ENCODE assay signal across 10 cellular contexts in genomic region chr1:37792943-37793686, GRCh38. TPM values are rescaled to one million over a fixed set of nuclear protein-coding genes. Genes with fewer than 3 reads are reported as not detected.
DNase-seq lines count a peak whose midpoint lies in the region; ATAC-seq, FAIRE-seq and TF ChIP-seq lines count a peak whose summit lies in the region.
"Had no signal": no experiment of that assay in that cellular context is flagged by ENCODE, and none has a peak within 500 bp of the region (broad histone marks: within the 10 kb centered on the region; RNA-seq: fewer than 3 reads in every experiment).

No MANE protein-coding gene starts in this region.

- DNase-seq in Caco-2 (no peak), Karpas-422 (no peak), dorsolateral prefrontal cortex (peak in 1 of 10 donors; percentile 11), pancreas (peak in 2 of 6 donors; percentile 60 to 72), dedifferentiated amniotic fluid mesenchymal stem cell (ENCODE audit: extremely low spot score) (no peak)
- DNase-seq: effector CD8-positive, alpha-beta T cell had no signal

- BruUV-seq in Caco-2 (replicated peaks; lab: Mats Ljungman, UMichigan) = no TSS peak

- no peaks in the 10 kb centered on the region for H3K9me3 Mint-ChIP-seq in Caco-2 (ENCODE audit: unreplicated experiment)

- CTCF ChIA-PET in Caco-2 (lab: Charles Lee) = no interaction called here

- POLR2A ChIA-PET in Caco-2 (lab: Charles Lee) = no interaction called here

- peak overlapping the region; percentile 78 for H3K4me3 Mint-ChIP-seq in Caco-2 (ENCODE audit: unreplicated experiment)

- 34 to 36% methylated on average over 34 to 36 of the region's 36 CpGs for WGBS in pancreas, 2 donors

- H3K9me3 ChIP-seq in Caco-2 (no peaks in the 10 kb centered on the region), Karpas-422 (ENCODE audit: low read length) (no peaks in the 10 kb centered on the region), pancreas (no peaks in the 10 kb centered on the region)

- H3K4me3 ChIP-seq in Caco-2 (ENCODE audit: low read depth, low read length) = peak overlapping the region; percentile 71
- peak overlapping the region; percentile 49; the same call in 1 of the 2 replicates for H3K4me3 ChIP-seq in Karpas-422 (ENCODE audit: low read length)
- peak overlapping the region; percentile 38 to 79 (median 65) for H3K4me3 ChIP-seq in dorsolateral prefrontal cortex
- H3K4me3 ChIP-seq in pancreas = peak overlapping the region; percentile 37 to 62 (median 51)

- H3K27me3 ChIP-seq in Caco-2 (replicated peaks; ENCODE audit: control insufficient read depth, insufficient read depth, low read length) = no peaks in the 10 kb centered on the region
- no peaks in the 10 kb centered on the region for H3K27me3 ChIP-seq in Karpas-422 (ENCODE audit: low read length)
- H3K27me3 ChIP-seq in dorsolateral prefrontal cortex = no peaks in the 10 kb centered on the region
- peaks cover 0 to 3% (median 0%) of the 10 kb centered on the region in 4 donors for H3K27me3 ChIP-seq in pancreas

- H3K27me3 Mint-ChIP-seq in Caco-2 (ENCODE audit: insufficient read depth, unreplicated experiment) = no peaks in the 10 kb centered on the region

- peak overlapping the region; percentile 98 for H3K9ac ChIP-seq in Karpas-422 (ENCODE audit: low read length)

- H3K4me1 Mint-ChIP-seq in Caco-2 (ENCODE audit: low read depth, unreplicated experiment) = no peaks in the 10 kb centered on the region

- H2AFZ ChIP-seq in Karpas-422 (ENCODE audit: low read length) = peak overlapping the region; percentile 56; the same call in 1 of the 2 replicates

- H3K9me2 ChIP-seq in Karpas-422 (replicated peaks; ENCODE audit: insufficient read depth, low read length) = no peaks in the 10 kb centered on the region

- peaks cover 23% of the 10 kb centered on the region for H3K79me2 ChIP-seq in Karpas-422 (ENCODE audit: low read length)

- peak overlapping the region; percentile 99 for H3K4me2 ChIP-seq in Karpas-422 (ENCODE audit: low read depth, low read length, poor library complexity, severe bottlenecking)

- peaks cover 6% of the 10 kb centered on the region; the same call in 1 of the 2 replicates for H4K20me1 ChIP-seq in Karpas-422 (ENCODE audit: insufficient read depth, low read depth, low read length)

- H3K36me3 ChIP-seq in Caco-2 (ENCODE audit: control insufficient read depth, insufficient read depth, low read length) (no peaks in the 10 kb centered on the region), Karpas-422 (ENCODE audit: insufficient read depth, low read length) (peaks cover 15% of the 10 kb centered on the region), pancreas (no peaks in the 10 kb centered on the region)

- no peak overlapping the region for H3K27ac Mint-ChIP-seq in Caco-2 (ENCODE audit: unreplicated experiment)

- H3K4me1 ChIP-seq in Caco-2 = no peaks in the 10 kb centered on the region; the same call in 1 of the 2 replicates
- peaks cover 19% of the 10 kb centered on the region for H3K4me1 ChIP-seq in Karpas-422 (ENCODE audit: low read length)
- H3K4me1 ChIP-seq in pancreas = peaks cover 0 to 5% (median 0%) of the 10 kb centered on the region in 3 donors

- TF ChIP-seq CTCF in Caco-2 (IDR thresholded peaks at IDR 0.05; ENCODE audit: insufficient read depth in 1 of 2, low read depth in 1 of 2, low read length in 1 of 2, severe bottlenecking in 1 of 2, unreplicated experiment in 1 of 2) (no peak), dorsolateral prefrontal cortex (IDR thresholded peaks at IDR 0.05 in 54 of 56, conservative IDR thresholded peaks at IDR 0.05 in 2 of 56; ENCODE audit: low read depth in 1 of 56, partially characterized antibody in 56 of 56) (no peak), pancreas (IDR thresholded peaks at IDR 0.05) (no peak)

- peaks cover 10% of the 10 kb centered on the region for H3K36me3 Mint-ChIP-seq in Caco-2 (ENCODE audit: insufficient read depth, unreplicated experiment)

- no peak for FAIRE-seq in pancreas (lab: Jason Lieb, UNC)

- peak in 2 of 4 donors; percentile 7 to 10 for ATAC-seq in pancreas
- no peak for ATAC-seq in HG03439 (IDR thresholded peaks at IDR 0.05; ENCODE audit: unreplicated experiment)
- no peak for ATAC-seq in HG03354 (IDR thresholded peaks at IDR 0.05; ENCODE audit: poor library complexity, severe bottlenecking, unreplicated experiment)
- no peak for ATAC-seq in GM18498 (IDR thresholded peaks at IDR 0.05; ENCODE audit: unreplicated experiment)

- H3K27ac ChIP-seq in Karpas-422 (ENCODE audit: low read length) (no peak overlapping the region), dorsolateral prefrontal cortex (peak overlapping the region in 40 of 59 donors; percentile 1 to 84 (median 70)), pancreas (no peak overlapping the region)

- intact Hi-C loops in Caco-2 (cut with micrococcal nuclease; ENCODE audit: unreplicated experiment) (no loop called here), dorsolateral prefrontal cortex (cut with DNase I) (no loop called here), pancreas (cut with DNase I) (no loop called here)

RNA-seq across cellular contexts. Expression of gene MANEAL, which starts 0.5 kb away (rescaled TPM):
- total RNA-seq in Caco-2 (2022) = 24.8 and 25.9 TPM in 2 replicates
- 27.8 and 31.6 TPM in 2 replicates for total RNA-seq in Karpas-422 (2014; rRNA removed; shearing (Covaris generic); ENCODE audit: low replicate concordance)
- 10 to 100 TPM; 10.6 to 32.4 (median 23.2) TPM for total RNA-seq in dorsolateral prefrontal cortex
- 1 to 10 TPM; 4.4 to 8.2 (median 6.7) TPM for total RNA-seq in pancreas
- polyA plus RNA-seq in pancreas = 10 to 100 TPM in 1 of 2 donors, 1 to 10 TPM in 1; 4.3 to 10.3 TPM

RNA-seq across cellular contexts. Expression of gene C1orf122, which starts 14.5 kb away (rescaled TPM):
- total RNA-seq in Caco-2 (2022) (37.7 and 41.0 TPM in 2 replicates), dorsolateral prefrontal cortex (100 to 1,000 TPM in 3 of 120 experiments, 10 to 100 TPM in 117; 49.0 to 111 (median 68.1) TPM), pancreas (10 to 100 TPM; 18.2 to 26.9 (median 23.1) TPM)
- total RNA-seq in Karpas-422 (2014; rRNA removed; shearing (Covaris generic); ENCODE audit: low replicate concordance) = 26.2 and 56.2 TPM in 2 replicates
- polyA plus RNA-seq in pancreas = 10 to 100 TPM; 33.1 to 46.1 TPM

RNA-seq across cellular contexts. Expression of gene YRDC, which starts 14.9 kb away (rescaled TPM):
- total RNA-seq in Caco-2 (2022) = 10.3 and 10.7 TPM in 2 replicates
- total RNA-seq in Karpas-422 (2014; rRNA removed; shearing (Covaris generic); ENCODE audit: low replicate concordance) = 17.6 and 21.8 TPM in 2 replicates
- total RNA-seq in dorsolateral prefrontal cortex = 10 to 100 TPM in 67 of 120 experiments, 1 to 10 TPM in 53; 6.0 to 15.3 (median 10.2) TPM
- total RNA-seq in pancreas = 10 to 100 TPM in 1 of 6 donors, 1 to 10 TPM in 5; 5.2 to 11.9 (median 6.2) TPM
- 1 to 10 TPM; 4.8 to 9.3 TPM for polyA plus RNA-seq in pancreas

RNA-seq across cellular contexts. Expression of gene EPHA10, which starts 28.2 kb away (rescaled TPM):
- total RNA-seq in Caco-2 (2022) (2.8 and 3.1 TPM in 2 replicates), dorsolateral prefrontal cortex (10 to 100 TPM; 10.7 to 38.2 (median 23.4) TPM), pancreas (1 to 10 TPM; 1.7 to 3.8 (median 1.9) TPM)
- total RNA-seq in Karpas-422 (2014; rRNA removed; shearing (Covaris generic); ENCODE audit: low replicate concordance) = not detected in 2 replicates
- 1 to 10 TPM; 2.2 to 2.7 TPM for polyA plus RNA-seq in pancreas
- total RNA-seq: mononuclear cell had no signal

Comparison
In these comparisons a context has a peak if more than half of its experiments do, and no peak if none do; other contexts are left out.
1. H3K27ac ChIP-seq: peak in dorsolateral prefrontal cortex (40 of 59); none in Karpas-422 (single experiment) and pancreas (0 of 4).
2. Peak in every context shown above with its lines, with median percentiles within 50 percentile points of each other: H3K4me3 ChIP-seq.